ENCODE assay signal across 29 cellular contexts in the genomic region with DNA sequence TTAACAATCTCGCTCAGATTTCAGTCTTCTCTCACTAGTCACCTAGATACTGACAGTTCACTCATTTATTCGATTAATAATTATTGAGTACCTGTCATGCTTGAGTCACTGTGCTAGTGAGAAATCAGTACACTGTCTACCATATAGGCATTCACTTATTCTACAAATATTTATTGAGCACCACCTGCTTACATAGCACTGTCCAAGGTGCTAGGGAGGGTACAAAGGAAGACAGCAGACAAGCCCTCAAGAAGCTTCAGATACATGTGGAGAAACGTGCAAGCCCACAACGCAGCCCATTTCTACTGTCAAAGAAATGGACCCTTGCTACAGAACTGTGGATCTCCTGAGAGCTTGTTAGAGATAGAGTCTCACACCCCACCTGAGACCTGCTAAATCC.
"Had no signal": no experiment of that assay in that cellular context is flagged by ENCODE, and none has a peak within 500 bp of the region (broad histone marks: within the 10 kb centered on the region; RNA-seq: fewer than 3 reads in every experiment).

No MANE protein-coding gene starts in this region.

- H3K9me3 ChIP-seq: ascending aorta, breast epithelium, colonic mucosa, esophagus squamous epithelium, gastroesophageal sphincter had no signal

- H3K9me3 Mint-ChIP-seq: activated CD4-positive, alpha-beta memory T cell treated with anti-CD3 and anti-CD28 coated beads for 36 hours; activated CD4-positive, alpha-beta T cell treated with anti-CD3 and anti-CD28 coated beads, Interleukin-2, amount 10 ng/mL, durations not matched to agents 24 days and 14 days; activated naive CD4-positive, alpha-beta T cell treated with anti-CD3 and anti-CD28 coated beads, Interleukin-2, amount 10 ng/mL, durations not matched to agents 7 days and 5 days; activated naive CD4-positive, alpha-beta T cell treated with anti-CD3 and anti-CD28 coated beads, Interleukin-2, amount 50 U/mL, for 72 hours; activated naive CD8-positive, alpha-beta T cell treated with anti-CD3 and anti-CD28 coated beads, Interleukin-2, amount 10 ng/mL, durations not matched to agents 7 days and 5 days; activated T-helper 1 cell treated with anti-CD3 and anti-CD28 coated beads, Interleukin-12 subunit alpha, Interleukin-12 subunit beta, Interleukin-2, Interleukin-4 antibody, amounts not matched to agents 30 ng/mL and 10 ng/mL and 1 ng/mL, durations not matched to agents 14 hours and 24 hours and 36 hours; brain had no signal

- H3K27me3 Mint-ChIP-seq: activated CD4-positive, alpha-beta T cell treated with anti-CD3 and anti-CD28 coated beads, Interleukin-2, amount 10 ng/mL, durations not matched to agents 24 days and 14 days; activated CD8-positive, alpha-beta memory T cell treated with anti-CD3 and anti-CD28 coated beads, Interleukin-2, amount 10 ng/mL, durations not matched to agents 7 days and 5 days; activated naive CD4-positive, alpha-beta T cell treated with anti-CD3 and anti-CD28 coated beads, Interleukin-2, amount 10 ng/mL, durations not matched to agents 7 days and 5 days; activated naive CD8-positive, alpha-beta T cell treated with anti-CD3 and anti-CD28 coated beads, Interleukin-2, amount 10 ng/mL, durations not matched to agents 7 days and 5 days had no signal

- DNase-seq: activated CD4-positive, alpha-beta memory T cell treated with anti-CD3 and anti-CD28 coated beads for 36 hours; activated CD4-positive, alpha-beta T cell treated with anti-CD3 and anti-CD28 coated beads for 36 hours; activated CD4-positive, alpha-beta T cell treated with anti-CD3 and anti-CD28 coated beads, Interleukin-2, amount 10 ng/mL, durations not matched to agents 24 days and 14 days; activated CD4-positive, CD25-positive, alpha-beta regulatory T cell; activated CD4-positive, CD25-positive, alpha-beta regulatory T cell treated with anti-CD3 and anti-CD28 coated beads, Interleukin-2, amount 50 U/mL, for 72 hours; activated CD8-positive, alpha-beta memory T cell treated with anti-CD3 and anti-CD28 coated beads, Interleukin-2, amount 10 ng/mL, durations not matched to agents 7 days and 5 days; activated CD8-positive, alpha-beta memory T cell treated with anti-CD3 and anti-CD28 coated beads, Interleukin-2, amount 50 U/mL, for 4 hours; activated CD8-positive, alpha-beta T cell treated with anti-CD3 and anti-CD28 coated beads, Interleukin-2, amount 10 ng/mL, durations not matched to agents 7 days and 5 days; activated gamma-delta T cell; activated naive CD4-positive, alpha-beta T cell; activated naive CD4-positive, alpha-beta T cell treated with anti-CD3 and anti-CD28 coated beads, Interleukin-2, amount 10 ng/mL, durations not matched to agents 7 days and 5 days; activated naive CD8-positive, alpha-beta T cell treated with anti-CD3 and anti-CD28 coated beads, Interleukin-2, amount 10 ng/mL, durations not matched to agents 7 days and 5 days; activated T-cell treated with anti-CD3 and anti-CD28 coated beads, Interleukin-2, amount 50 U/mL, for 1 hour; activated T-cell treated with anti-CD3 and anti-CD28 coated beads, Interleukin-2, amount 50 U/mL, for 48 hours; central memory CD4-positive, alpha-beta T cell; cerebellar nuclear complex; colonic mucosa; effector CD8-positive, alpha-beta T cell; esophagus squamous epithelium; foreskin melanocyte; T-helper 2 cell had no signal

- H3K4me1 ChIP-seq: ascending aorta, breast epithelium, colonic mucosa had no signal

- H3K4me3 Mint-ChIP-seq: activated CD4-positive, alpha-beta memory T cell treated with anti-CD3 and anti-CD28 coated beads for 36 hours; activated CD4-positive, alpha-beta T cell treated with anti-CD3 and anti-CD28 coated beads for 36 hours; activated CD4-positive, alpha-beta T cell treated with anti-CD3 and anti-CD28 coated beads, Interleukin-2, amount 10 ng/mL, durations not matched to agents 24 days and 14 days; activated CD8-positive, alpha-beta memory T cell treated with anti-CD3 and anti-CD28 coated beads, Interleukin-2, amount 10 ng/mL, durations not matched to agents 7 days and 5 days; activated CD8-positive, alpha-beta T cell treated with anti-CD3 and anti-CD28 coated beads, Interleukin-2, amount 10 ng/mL, durations not matched to agents 7 days and 5 days; activated naive CD4-positive, alpha-beta T cell treated with anti-CD3 and anti-CD28 coated beads, Interleukin-2, amount 10 ng/mL, durations not matched to agents 7 days and 5 days; activated naive CD8-positive, alpha-beta T cell treated with anti-CD3 and anti-CD28 coated beads, Interleukin-2, amount 10 ng/mL, durations not matched to agents 7 days and 5 days; activated T-helper 1 cell treated with anti-CD3 and anti-CD28 coated beads, Interleukin-12 subunit alpha, Interleukin-12 subunit beta, Interleukin-2, Interleukin-4 antibody, amounts not matched to agents 30 ng/mL and 10 ng/mL and 1 ng/mL, durations not matched to agents 14 hours and 24 hours and 36 hours; brain had no signal

- H3K27ac Mint-ChIP-seq: activated CD4-positive, alpha-beta memory T cell treated with anti-CD3 and anti-CD28 coated beads for 36 hours; activated CD4-positive, alpha-beta T cell treated with anti-CD3 and anti-CD28 coated beads for 36 hours; activated CD4-positive, alpha-beta T cell treated with anti-CD3 and anti-CD28 coated beads, Interleukin-2, amount 10 ng/mL, durations not matched to agents 24 days and 14 days; activated CD8-positive, alpha-beta memory T cell treated with anti-CD3 and anti-CD28 coated beads, Interleukin-2, amount 10 ng/mL, durations not matched to agents 7 days and 5 days; activated CD8-positive, alpha-beta T cell treated with anti-CD3 and anti-CD28 coated beads, Interleukin-2, amount 10 ng/mL, durations not matched to agents 7 days and 5 days; activated naive CD4-positive, alpha-beta T cell treated with anti-CD3 and anti-CD28 coated beads, Interleukin-2, amount 10 ng/mL, durations not matched to agents 7 days and 5 days; activated naive CD4-positive, alpha-beta T cell treated with anti-CD3 and anti-CD28 coated beads, Interleukin-2, amount 50 U/mL, for 72 hours; activated naive CD8-positive, alpha-beta T cell treated with anti-CD3 and anti-CD28 coated beads, Interleukin-2, amount 10 ng/mL, durations not matched to agents 7 days and 5 days; activated T-helper 1 cell treated with anti-CD3 and anti-CD28 coated beads, Interleukin-12 subunit alpha, Interleukin-12 subunit beta, Interleukin-2, Interleukin-4 antibody, amounts not matched to agents 30 ng/mL and 10 ng/mL and 1 ng/mL, durations not matched to agents 14 hours and 24 hours and 36 hours had no signal

- H3K4me3 ChIP-seq: ascending aorta, breast epithelium, cardiac muscle cell, colonic mucosa, esophagus squamous epithelium, gastroesophageal sphincter had no signal

- H3K36me3 Mint-ChIP-seq: activated CD4-positive, alpha-beta memory T cell treated with anti-CD3 and anti-CD28 coated beads for 36 hours; activated CD8-positive, alpha-beta memory T cell treated with anti-CD3 and anti-CD28 coated beads, Interleukin-2, amount 10 ng/mL, durations not matched to agents 7 days and 5 days; activated naive CD4-positive, alpha-beta T cell treated with anti-CD3 and anti-CD28 coated beads, Interleukin-2, amount 10 ng/mL, durations not matched to agents 7 days and 5 days; activated naive CD4-positive, alpha-beta T cell treated with anti-CD3 and anti-CD28 coated beads, Interleukin-2, amount 50 U/mL, for 72 hours; activated naive CD8-positive, alpha-beta T cell treated with anti-CD3 and anti-CD28 coated beads, Interleukin-2, amount 10 ng/mL, durations not matched to agents 7 days and 5 days; brain had no signal

- H3K4me1 Mint-ChIP-seq: activated CD4-positive, alpha-beta T cell treated with anti-CD3 and anti-CD28 coated beads for 36 hours; activated CD4-positive, alpha-beta T cell treated with anti-CD3 and anti-CD28 coated beads, Interleukin-2, amount 10 ng/mL, durations not matched to agents 24 days and 14 days; activated CD8-positive, alpha-beta memory T cell treated with anti-CD3 and anti-CD28 coated beads, Interleukin-2, amount 10 ng/mL, durations not matched to agents 7 days and 5 days; activated naive CD4-positive, alpha-beta T cell treated with anti-CD3 and anti-CD28 coated beads, Interleukin-2, amount 10 ng/mL, durations not matched to agents 7 days and 5 days; activated naive CD8-positive, alpha-beta T cell treated with anti-CD3 and anti-CD28 coated beads, Interleukin-2, amount 10 ng/mL, durations not matched to agents 7 days and 5 days had no signal

- H3K27me3 ChIP-seq: ascending aorta, breast epithelium, cardiac muscle cell, colonic mucosa, gastroesophageal sphincter had no signal

- ATAC-seq: activated CD4-positive, alpha-beta T cell treated with anti-CD3 and anti-CD28 coated beads for 36 hours; activated CD8-positive, alpha-beta memory T cell treated with anti-CD3 and anti-CD28 coated beads, Interleukin-2, amount 10 ng/mL, durations not matched to agents 7 days and 5 days; activated CD8-positive, alpha-beta T cell treated with anti-CD3 and anti-CD28 coated beads, Interleukin-2, amount 10 ng/mL, durations not matched to agents 7 days and 5 days; activated naive CD4-positive, alpha-beta T cell treated with anti-CD3 and anti-CD28 coated beads, Interleukin-2, amount 50 U/mL, for 72 hours; gastroesophageal sphincter had no signal

- H3K36me3 ChIP-seq: ascending aorta, breast epithelium, cardiac muscle cell, colonic mucosa, esophagus squamous epithelium, gastroesophageal sphincter had no signal

- H3K27ac ChIP-seq: ascending aorta, breast epithelium, cardiac muscle cell, colonic mucosa, epithelial cell of prostate, esophagus squamous epithelium, gastroesophageal sphincter had no signal
